ENCODE assay signal across 1 cellular context in the genomic region with DNA sequence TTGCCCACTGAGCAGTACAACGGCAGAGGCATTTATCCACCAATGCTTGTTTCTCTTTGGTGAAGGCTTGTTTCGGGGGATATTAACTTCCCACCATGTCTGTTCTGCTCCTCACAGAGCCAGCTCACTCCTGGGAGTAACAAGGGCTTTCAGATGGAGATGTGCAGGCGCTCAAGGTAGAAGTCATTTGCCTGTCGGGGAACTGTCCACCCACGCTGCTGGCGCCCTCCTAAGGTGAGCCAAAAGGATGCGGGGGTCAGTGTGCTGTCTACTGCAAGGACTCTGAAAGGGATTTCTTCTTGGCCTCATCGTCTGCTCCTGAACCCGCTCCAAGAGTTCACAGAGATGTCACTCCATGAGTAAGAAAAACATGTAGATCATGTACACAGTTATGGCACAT.
TF ChIP-seq lines count a peak whose summit lies in the region.

No MANE protein-coding gene starts in this region.

TF ChIP-seq in H1, 55 proteins besides CTCF, POLR2A, EP300 and RAD21:
- TF ChIP-seq CHD1 (IDR thresholded peaks at IDR 0.05; ENCODE audit: low read depth, low read length): no peak
- TF ChIP-seq YY1 (IDR thresholded peaks at IDR 0.05; ENCODE audit: low read depth, low read length): 0 out of 2 replicates have a peak, but pooled peaks have one; percentile 8
- TF ChIP-seq SP4 (IDR thresholded peaks at IDR 0.05; ENCODE audit: low read length): no peak
- peak; percentile 91; the same call in 1 of the 2 replicates for TF ChIP-seq EGR1 (IDR thresholded peaks at IDR 0.05; ENCODE audit: borderline replicate concordance, low read depth, low read length)
